1 cellular context compared by ENCODE assay signal in genomic region chr1:178020968-178021640, GRCh38.
TF ChIP-seq lines count a peak whose summit lies in the region.

No MANE protein-coding gene starts in this region.

TF ChIP-seq in GM12878, 131 proteins besides CTCF, POLR2A, EP300 and RAD21 (continued from another document):
- TF ChIP-seq JUND (IDR thresholded peaks at IDR 0.05; ENCODE audit: low read depth, low read length) = no peak
